Comparison of ENCODE assay signal across 1 cellular context in the genomic region with DNA sequence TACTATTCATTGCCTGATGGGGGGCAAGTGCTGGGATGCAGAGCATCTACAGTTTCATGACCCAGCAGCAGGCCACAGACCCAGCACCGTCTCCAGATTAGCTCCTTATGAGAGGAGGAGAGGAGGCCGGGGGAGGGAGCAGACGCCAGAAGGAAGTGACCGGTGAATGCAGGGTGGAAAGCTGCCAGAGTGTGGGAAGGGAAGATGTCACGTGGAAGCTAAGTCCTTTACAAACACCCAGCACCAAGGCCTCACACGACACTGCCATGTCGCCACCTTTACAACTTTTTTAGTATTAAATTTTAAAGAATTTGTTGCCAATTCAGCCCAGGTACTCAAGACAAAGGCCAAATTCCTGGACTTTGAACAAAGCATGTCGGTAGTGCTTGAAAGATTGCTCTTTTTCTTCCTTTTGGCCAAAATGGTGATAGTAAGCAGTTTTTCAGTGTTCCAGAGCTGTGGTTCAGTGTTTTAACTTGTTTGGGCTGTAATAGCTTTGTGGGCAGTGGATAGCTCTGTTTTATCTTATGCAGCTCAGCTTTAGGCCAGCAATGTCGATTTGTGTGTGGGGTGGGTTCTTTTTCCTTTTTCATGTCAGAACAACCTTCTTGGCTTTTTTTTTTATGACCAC.
TF ChIP-seq lines count a peak whose summit lies in the region.

No MANE protein-coding gene starts in this region.

TF ChIP-seq in GM23338, 12 proteins besides CTCF, POLR2A, EP300 and RAD21 (continued from another document):
- TF ChIP-seq, protein P1, sequence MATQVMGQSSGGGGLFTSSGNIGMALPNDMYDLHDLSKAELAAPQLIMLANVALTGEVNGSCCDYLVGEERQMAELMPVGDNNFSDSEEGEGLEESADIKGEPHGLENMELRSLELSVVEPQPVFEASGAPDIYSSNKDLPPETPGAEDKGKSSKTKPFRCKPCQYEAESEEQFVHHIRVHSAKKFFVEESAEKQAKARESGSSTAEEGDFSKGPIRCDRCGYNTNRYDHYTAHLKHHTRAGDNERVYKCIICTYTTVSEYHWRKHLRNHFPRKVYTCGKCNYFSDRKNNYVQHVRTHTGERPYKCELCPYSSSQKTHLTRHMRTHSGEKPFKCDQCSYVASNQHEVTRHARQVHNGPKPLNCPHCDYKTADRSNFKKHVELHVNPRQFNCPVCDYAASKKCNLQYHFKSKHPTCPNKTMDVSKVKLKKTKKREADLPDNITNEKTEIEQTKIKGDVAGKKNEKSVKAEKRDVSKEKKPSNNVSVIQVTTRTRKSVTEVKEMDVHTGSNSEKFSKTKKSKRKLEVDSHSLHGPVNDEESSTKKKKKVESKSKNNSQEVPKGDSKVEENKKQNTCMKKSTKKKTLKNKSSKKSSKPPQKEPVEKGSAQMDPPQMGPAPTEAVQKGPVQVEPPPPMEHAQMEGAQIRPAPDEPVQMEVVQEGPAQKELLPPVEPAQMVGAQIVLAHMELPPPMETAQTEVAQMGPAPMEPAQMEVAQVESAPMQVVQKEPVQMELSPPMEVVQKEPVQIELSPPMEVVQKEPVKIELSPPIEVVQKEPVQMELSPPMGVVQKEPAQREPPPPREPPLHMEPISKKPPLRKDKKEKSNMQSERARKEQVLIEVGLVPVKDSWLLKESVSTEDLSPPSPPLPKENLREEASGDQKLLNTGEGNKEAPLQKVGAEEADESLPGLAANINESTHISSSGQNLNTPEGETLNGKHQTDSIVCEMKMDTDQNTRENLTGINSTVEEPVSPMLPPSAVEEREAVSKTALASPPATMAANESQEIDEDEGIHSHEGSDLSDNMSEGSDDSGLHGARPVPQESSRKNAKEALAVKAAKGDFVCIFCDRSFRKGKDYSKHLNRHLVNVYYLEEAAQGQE (IDR thresholded peaks at IDR 0.05; ENCODE audit: unreplicated experiment): no peak
